ENCODE assay signal across 8 cellular contexts in the genomic region with DNA sequence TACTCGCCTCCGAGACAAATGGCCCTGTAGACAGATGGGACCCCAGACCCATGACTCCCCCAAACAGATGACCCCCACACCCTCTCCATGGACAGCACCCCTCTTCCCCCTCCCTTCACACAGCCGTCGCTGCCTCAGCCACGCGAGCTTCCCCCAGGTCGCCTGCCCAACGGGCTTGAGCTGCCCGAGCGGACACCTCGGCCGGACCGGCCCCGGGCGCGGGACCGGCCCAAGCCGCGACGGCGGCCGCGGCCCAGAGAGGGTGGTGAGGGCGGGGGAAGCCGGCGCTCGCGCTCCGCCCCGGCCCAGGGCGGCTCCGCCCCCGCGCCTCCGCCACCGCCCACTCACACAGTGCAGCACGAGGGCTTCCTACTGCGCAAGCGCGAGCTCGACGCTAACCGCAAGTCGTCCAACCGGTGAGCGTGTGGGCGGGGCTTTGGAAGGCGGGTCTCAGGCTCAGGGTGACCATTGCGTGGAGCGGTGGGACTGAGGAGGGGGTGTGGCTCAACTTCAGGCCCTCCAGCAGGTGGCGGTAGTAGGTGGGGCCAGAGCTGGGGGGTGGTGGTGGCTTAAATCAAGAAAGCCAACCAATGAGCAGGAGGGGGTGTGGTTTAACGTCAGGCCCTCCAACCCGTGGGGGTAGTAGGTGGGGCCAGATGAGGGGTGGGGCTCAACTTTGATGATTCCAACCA. TPM values are rescaled to one million over a fixed set of nuclear protein-coding genes. Genes with fewer than 3 reads are reported as not detected.
DNase-seq lines count a peak whose midpoint lies in the region; ATAC-seq and TF ChIP-seq lines count a peak whose summit lies in the region.

No MANE protein-coding gene starts in this region.

- no peaks in the 10 kb centered on the region for H3K36me3 Mint-ChIP-seq in neural progenitor cell

- H3K4me3 Mint-ChIP-seq in neural progenitor cell, result peak overlapping the region; percentile 88

- H3K9ac ChIP-seq in ES-I3 (ENCODE audit: low read depth, low read length) (peak overlapping the region; percentile 61), neural progenitor cell (no peak overlapping the region)

- intact Hi-C loops in stomach (cut with DNase I; ENCODE audit: low total_unique reads), result no loop called here

- in situ Hi-C loops in HAP-1 (cut with MboI; ENCODE audit: low sequenced_read_pairs), result no loop called here

- H3K36me3 ChIP-seq in ES-I3 (ENCODE audit: insufficient read depth, low read length) (no peaks in the 10 kb centered on the region), HAP-1 (replicated peaks) (no peaks in the 10 kb centered on the region), MG63 (no peaks in the 10 kb centered on the region), neural progenitor cell (no peaks in the 10 kb centered on the region), stomach (no peaks in the 10 kb centered on the region)

- no peaks in the 10 kb centered on the region for H3K79me2 ChIP-seq in neural progenitor cell (ENCODE audit: low read depth)

- 0 to 2% (median 1%) methylated on average over 34 to 53 of the region's 53 CpGs for WGBS in stomach, 5 donors

- peak overlapping the region; percentile 48 for H3K27ac Mint-ChIP-seq in neural progenitor cell

- peak overlapping the region; percentile 66 for H2AFZ ChIP-seq in neural progenitor cell (replicated peaks)

- H3K4me2 ChIP-seq in neural progenitor cell, result peak overlapping the region; percentile 80

- no peaks in the 10 kb centered on the region for H4K20me1 ChIP-seq in neural progenitor cell (ENCODE audit: low read depth)

- TF ChIP-seq POLR2A in stomach (IDR thresholded peaks at IDR 0.05), result no peak

- H3K27ac ChIP-seq in foreskin keratinocyte, result peak overlapping the region; percentile 95
- no peak overlapping the region for H3K27ac ChIP-seq in neural progenitor cell
- peak overlapping the region in 4 of 5 donors; percentile 34 to 78 (median 60) for H3K27ac ChIP-seq in stomach

- peaks cover 28% of the 10 kb centered on the region for H3F3A ChIP-seq in neural progenitor cell (ENCODE audit: low read depth)

- no peaks in the 10 kb centered on the region for H3K9me3 Mint-ChIP-seq in neural progenitor cell

- H3K4me3 ChIP-seq in HAP-1 (peak overlapping the region; percentile 29), MG63 (peak overlapping the region; percentile 52), neural progenitor cell (peak overlapping the region; percentile 54), stomach (peak overlapping the region; percentile 30 to 45 (median 42))

- H3K27me3 Mint-ChIP-seq in neural progenitor cell (ENCODE audit: insufficient read depth, low read depth), result peaks cover 47% of the 10 kb centered on the region

- H3K4me1 ChIP-seq in ES-I3 (ENCODE audit: insufficient read depth, low read length) (no peaks in the 10 kb centered on the region; the same call in 1 of the 2 replicates), HAP-1 (peaks cover 4% of the 10 kb centered on the region; the same call in 1 of the 2 replicates), foreskin keratinocyte (no peaks in the 10 kb centered on the region), neural progenitor cell (no peaks in the 10 kb centered on the region), stomach (peaks cover 15 to 28% (median 23%) of the 10 kb centered on the region in 4 donors)

- DNase-seq in HAP-1 (ENCODE audit: low spot score in 2 of 2), result peak; percentile 97 to 100
- peak; percentile 100 for DNase-seq in MG63
- DNase-seq in SHP77 treated with DMSO at 0.1 percent for 48 hours (lab: John Stamatoyannopoulos, UW), result peak; percentile 99
- peak; percentile 92 for DNase-seq in activated gamma-delta T cell (lab: John Stamatoyannopoulos, UW)
- peak; percentile 97 to 98 for DNase-seq in foreskin keratinocyte
- peak; percentile 100 for DNase-seq in neural progenitor cell (ENCODE audit: low spot score)
- DNase-seq in stomach, result peak; percentile 99

- H3K9me3 ChIP-seq in ES-I3 (ENCODE audit: control insufficient read depth, insufficient read depth, low read length) (no peaks in the 10 kb centered on the region), HAP-1 (no peaks in the 10 kb centered on the region), MG63 (no peaks in the 10 kb centered on the region), neural progenitor cell (ENCODE audit: low read depth) (no peaks in the 10 kb centered on the region), stomach (no peaks in the 10 kb centered on the region)

- no peak for TF ChIP-seq EP300 in stomach (IDR thresholded peaks at IDR 0.05)

- peak; percentile 88 for ATAC-seq in foreskin keratinocyte

- peak; percentile 82 for TF ChIP-seq CTCF in foreskin keratinocyte (conservative IDR thresholded peaks at IDR 0.05)
- no peak for TF ChIP-seq CTCF in neural progenitor cell (IDR thresholded peaks at IDR 0.05)
- TF ChIP-seq CTCF in stomach (IDR thresholded peaks at IDR 0.05), result peak in 2 of 7 experiments; percentile 14 to 32

- no peaks in the 10 kb centered on the region for H3K27me3 ChIP-seq in HAP-1 (ENCODE audit: low read depth)
- no peaks in the 10 kb centered on the region for H3K27me3 ChIP-seq in MG63
- peaks cover 34% of the 10 kb centered on the region for H3K27me3 ChIP-seq in foreskin keratinocyte
- peaks cover 52% of the 10 kb centered on the region for H3K27me3 ChIP-seq in neural progenitor cell
- H3K27me3 ChIP-seq in stomach, result peaks cover 12 to 37% (median 33%) of the 10 kb centered on the region in 3 donors

- peaks cover 17% of the 10 kb centered on the region for H3K4me1 Mint-ChIP-seq in neural progenitor cell

RNA-seq across cellular contexts. Expression of a gene that starts 6.2 kb away (rescaled TPM):
- 61.7 and 105 TPM in 2 replicates for total RNA-seq in MG63 (2014; rRNA removed; shearing (Covaris generic); ENCODE audit: low replicate concordance)
- 53.0 and 64.8 TPM in 2 replicates for total RNA-seq in foreskin keratinocyte
- 87.0 and 108 TPM in 2 replicates for polyA plus RNA-seq in foreskin keratinocyte
- 20.6 and 63.7 TPM in 2 replicates for total RNA-seq in neural progenitor cell (ENCODE audit: low replicate concordance)
- 100 to 1,000 TPM in 1 of 5 donors, 10 to 100 TPM in 4; 15.8 to 102 (median 70.6) TPM for total RNA-seq in stomach
- polyA plus RNA-seq in stomach, result 10 to 100 TPM; 76.1 to 95.7 (median 79.9) TPM

RNA-seq across cellular contexts. Expression of a gene that starts 30.7 kb away (rescaled TPM):
- 12.9 and 26.5 TPM in 2 replicates for total RNA-seq in MG63 (2014; rRNA removed; shearing (Covaris generic); ENCODE audit: low replicate concordance)
- total RNA-seq in foreskin keratinocyte (39.5 and 42.9 TPM in 2 replicates), neural progenitor cell (ENCODE audit: low replicate concordance) (24.7 and 70.0 TPM in 2 replicates), stomach (1,000 to 10,000 TPM in 1 of 5 donors, 100 to 1,000 TPM in 3, 10 to 100 TPM in 1; 79.0 to 1,027 (median 190) TPM)
- polyA plus RNA-seq in foreskin keratinocyte (50.6 and 51.1 TPM in 2 replicates), stomach (100 to 1,000 TPM in 1 of 3 donors, 10 to 100 TPM in 2; 66.1 to 102 (median 98.6) TPM)
